8 cellular contexts compared by ENCODE assay signal in genomic region chr3:150407818-150408231, GRCh38. TPM values are rescaled to one million over a fixed set of nuclear protein-coding genes. Genes with fewer than 3 reads are reported as not detected.
DNase-seq lines count a peak whose midpoint lies in the region; ATAC-seq and TF ChIP-seq lines count a peak whose summit lies in the region.

No MANE protein-coding gene starts in this region.

- peaks cover 8% of the 10 kb centered on the region; the same call in 1 of the 2 replicates for H3K36me3 ChIP-seq in DND-41 (ENCODE audit: insufficient read depth, low read length)

- DNase-seq in DND-41: no peak
- peak; percentile 64 for DNase-seq in MV-4-11 (lab: John Stamatoyannopoulos, UW)
- peak; percentile 94 for DNase-seq in activated CD8-positive, alpha-beta memory T cell treated with anti-CD3 and anti-CD28 coated beads, Interleukin-2, amount 50 U/mL, for 1 hour (ENCODE audit: extremely low read depth)
- DNase-seq in glomerular endothelial cell (ENCODE audit: extremely low read depth, low read depth, low spot score): peak; percentile 63
- peak; percentile 99 for DNase-seq in sciatic nerve (ENCODE audit: low spot score)
- DNase-seq in cerebellum (ENCODE audit: low spot score): no peak
- DNase-seq in NAMALWA (ENCODE audit: low spot score): no peak

- peak overlapping the region; percentile 91 for H3K4me2 ChIP-seq in DND-41 (ENCODE audit: insufficient read depth, low read length)

- H2AFZ ChIP-seq in DND-41 (ENCODE audit: low read depth, low read length): peak overlapping the region; percentile 87

- H3K9ac ChIP-seq in DND-41 (ENCODE audit: low read depth, low read length): peak overlapping the region; percentile 90

- peak overlapping the region; percentile 54 to 91 for H3K4me3 ChIP-seq in DND-41 (ENCODE audit: low read depth in 1 of 2, low read length in 2 of 2)

- H3K27ac ChIP-seq in DND-41 (ENCODE audit: low read length): peak overlapping the region; percentile 80

- peaks cover 40% of the 10 kb centered on the region for H4K20me1 ChIP-seq in DND-41 (ENCODE audit: insufficient read depth, low read length)

- peaks cover 34% of the 10 kb centered on the region for H3K4me1 ChIP-seq in DND-41 (ENCODE audit: insufficient read depth, low read length)

- ATAC-seq in DND-41 (ENCODE audit: insufficient read depth, low read depth) (peak; percentile 1; the same call in 2 of the 3 replicates), GM21619 (IDR thresholded peaks at IDR 0.05; ENCODE audit: unreplicated experiment) (peak; percentile 4), sciatic nerve (peak; percentile 21)

- TF ChIP-seq CTCF in DND-41 (IDR thresholded peaks at IDR 0.05; ENCODE audit: borderline replicate concordance, extremely low read depth, low read length, poor library complexity, severe bottlenecking): no peak

- intact Hi-C loops in sciatic nerve (cut with DNase I): no loop called here

- H3K79me2 ChIP-seq in DND-41 (ENCODE audit: insufficient read depth, low read length): peaks cover 41% of the 10 kb centered on the region

- H3K27me3 ChIP-seq in DND-41 (ENCODE audit: insufficient read depth, low read length, poor library complexity): peaks cover 12% of the 10 kb centered on the region

- no peaks in the 10 kb centered on the region for H3K9me3 ChIP-seq in DND-41 (ENCODE audit: insufficient read depth, low read length, severe bottlenecking)

RNA-seq across cellular contexts. Expression of gene TSC22D2, which starts 0.3 kb away (rescaled TPM):
- total RNA-seq in glomerular endothelial cell (20.7 and 25.9 TPM in 2 replicates), sciatic nerve (30.6 TPM), cerebellum (39.0 TPM)

Comparison
In these comparisons a context has a peak if more than half of its experiments do, and no peak if none do; other contexts are left out.
1. DNase-seq: peak in MV-4-11 (single experiment), activated CD8-positive, alpha-beta memory T cell treated with anti-CD3 and anti-CD28 coated beads, Interleukin-2, amount 50 U/mL, for 1 hour (single experiment), glomerular endothelial cell (single experiment) and sciatic nerve (single experiment); none in DND-41 (single experiment), cerebellum (single experiment) and NAMALWA (single experiment).
2. Peak in every context shown above with its lines, with median percentiles within 50 percentile points of each other: ATAC-seq.